ENCODE assay signal across 8 cellular contexts in genomic region chr2:65429799-65430514, GRCh38. TPM values are rescaled to one million over a fixed set of nuclear protein-coding genes. Genes with fewer than 3 reads are reported as not detected.
DNase-seq lines count a peak whose midpoint lies in the region; ATAC-seq and TF ChIP-seq lines count a peak whose summit lies in the region.

No MANE protein-coding gene starts in this region.

- H3K9me3 Mint-ChIP-seq in WTC11 = no peaks in the 10 kb centered on the region
- H3K9me3 Mint-ChIP-seq in stimulated activated naive B cell treated with anti-CD40 and anti-IgM and Interleukin-4, amounts not matched to agents 10 μg/mL and 1 μg/mL and 100 μg/mL, for 72 hours = no peaks in the 10 kb centered on the region

- H3K36me3 ChIP-seq in iPS-15b (ENCODE audit: control insufficient read depth, insufficient read depth, low read length) = no peaks in the 10 kb centered on the region

- no peak for TF ChIP-seq CTCF in WTC11 (IDR thresholded peaks at IDR 0.05)

- H3K4me3 Mint-ChIP-seq in WTC11 = peak overlapping the region; percentile 74
- H3K4me3 Mint-ChIP-seq in stimulated activated naive B cell treated with anti-CD40 and anti-IgM and Interleukin-4, amounts not matched to agents 10 μg/mL and 1 μg/mL and 100 μg/mL, for 72 hours = peak overlapping the region; percentile 94 to 100

- no peak overlapping the region for H3K27ac Mint-ChIP-seq in WTC11
- peak overlapping the region; percentile 17 for H3K27ac Mint-ChIP-seq in stimulated activated naive B cell treated with anti-CD40 and anti-IgM and Interleukin-4, amounts not matched to agents 10 μg/mL and 1 μg/mL and 100 μg/mL, for 72 hours

- peak; percentile 10 for DNase-seq in DMS53 (lab: John Stamatoyannopoulos, UW)
- DNase-seq in DMS53 treated with DMSO at 0.1 percent for 48 hours (lab: John Stamatoyannopoulos, UW; ENCODE audit: unreplicated experiment) = no peak
- DNase-seq in WTC11 (ENCODE audit: low spot score) = no peak
- DNase-seq in stimulated activated naive B cell treated with anti-CD40 and anti-IgM and Interleukin-4, amounts not matched to agents 10 μg/mL and 1 μg/mL and 100 μg/mL, for 72 hours = no peak
- no peak for DNase-seq in mesenteric fat pad (ENCODE audit: low spot score)

- H3K4me1 Mint-ChIP-seq in WTC11 = peaks cover 23% of the 10 kb centered on the region
- peaks cover 9 to 32% of the 10 kb centered on the region in 2 donors for H3K4me1 Mint-ChIP-seq in stimulated activated naive B cell treated with anti-CD40 and anti-IgM and Interleukin-4, amounts not matched to agents 10 μg/mL and 1 μg/mL and 100 μg/mL, for 72 hours

- H3K27me3 Mint-ChIP-seq in WTC11 (ENCODE audit: low read depth) = peaks cover 49% of the 10 kb centered on the region
- H3K27me3 Mint-ChIP-seq in stimulated activated naive B cell treated with anti-CD40 and anti-IgM and Interleukin-4, amounts not matched to agents 10 μg/mL and 1 μg/mL and 100 μg/mL, for 72 hours = peaks cover 4 to 5% of the 10 kb centered on the region in 2 donors

- H3K4me3 ChIP-seq in iPS-15b (ENCODE audit: low read depth, low read length) = peak overlapping the region; percentile 75

- H3K27me3 ChIP-seq in iPS-15b (ENCODE audit: control insufficient read depth, insufficient read depth, low read length) = peaks cover 6% of the 10 kb centered on the region

- ATAC-seq in WTC11 (no peak), GM19397 (IDR thresholded peaks at IDR 0.05; ENCODE audit: unreplicated experiment) (no peak), HG02840 (IDR thresholded peaks at IDR 0.05; ENCODE audit: low FRiP score, unreplicated experiment) (no peak)
- ATAC-seq in stimulated activated naive B cell treated with anti-CD40 and anti-IgM and Interleukin-4, amounts not matched to agents 10 μg/mL and 1 μg/mL and 100 μg/mL, for 72 hours (replicated peaks) = no peak

- H3K36me3 Mint-ChIP-seq in WTC11 = no peaks in the 10 kb centered on the region
- H3K36me3 Mint-ChIP-seq in stimulated activated naive B cell treated with anti-CD40 and anti-IgM and Interleukin-4, amounts not matched to agents 10 μg/mL and 1 μg/mL and 100 μg/mL, for 72 hours = peaks cover 4 to 9% of the 10 kb centered on the region in 2 donors

- no peak overlapping the region for H3K9ac ChIP-seq in iPS-15b (ENCODE audit: low read depth, low read length)

- POLR2A ChIA-PET in WTC11 (lab: Charles Lee) = no interaction called here

- H3K4me1 ChIP-seq in iPS-15b (ENCODE audit: control insufficient read depth, insufficient read depth, low read length) = peaks cover 15% of the 10 kb centered on the region

- H3K9me3 ChIP-seq in iPS-15b (ENCODE audit: control insufficient read depth, insufficient read depth, low read length) = no peaks in the 10 kb centered on the region

- CTCF ChIA-PET in WTC11 (lab: Charles Lee) = interaction anchor here (0.7 kb wide), 1 partner anchor 9 kb away, joined by 3 read pairs; no protein-coding TSS in a partner anchor

TF ChIP-seq in WTC11, 78 proteins besides CTCF, POLR2A, EP300 and RAD21:
- TF ChIP-seq TCF7 (CRISPR knock-in tag; IDR thresholded peaks at IDR 0.05; ENCODE audit: low read depth) = no peak
- TF ChIP-seq EMX1 (CRISPR knock-in tag; IDR thresholded peaks at IDR 0.05) = no peak
- TF ChIP-seq ZNF232 (CRISPR knock-in tag; IDR thresholded peaks at IDR 0.05) = no peak
- no peak for TF ChIP-seq JUN (CRISPR knock-in tag; IDR thresholded peaks at IDR 0.05)
- no peak for TF ChIP-seq SOX15 (CRISPR knock-in tag; IDR thresholded peaks at IDR 0.05)
- TF ChIP-seq, protein P1, sequence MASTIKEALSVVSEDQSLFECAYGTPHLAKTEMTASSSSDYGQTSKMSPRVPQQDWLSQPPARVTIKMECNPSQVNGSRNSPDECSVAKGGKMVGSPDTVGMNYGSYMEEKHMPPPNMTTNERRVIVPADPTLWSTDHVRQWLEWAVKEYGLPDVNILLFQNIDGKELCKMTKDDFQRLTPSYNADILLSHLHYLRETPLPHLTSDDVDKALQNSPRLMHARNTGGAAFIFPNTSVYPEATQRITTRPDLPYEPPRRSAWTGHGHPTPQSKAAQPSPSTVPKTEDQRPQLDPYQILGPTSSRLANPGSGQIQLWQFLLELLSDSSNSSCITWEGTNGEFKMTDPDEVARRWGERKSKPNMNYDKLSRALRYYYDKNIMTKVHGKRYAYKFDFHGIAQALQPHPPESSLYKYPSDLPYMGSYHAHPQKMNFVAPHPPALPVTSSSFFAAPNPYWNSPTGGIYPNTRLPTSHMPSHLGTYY (CRISPR knock-in tag; IDR thresholded peaks at IDR 0.05) = no peak
- TF ChIP-seq NFATC4 (CRISPR knock-in tag; IDR thresholded peaks at IDR 0.05) = no peak
- no peak for TF ChIP-seq GABPB1 (CRISPR knock-in tag; IDR thresholded peaks at IDR 0.05)
- TF ChIP-seq FOXK1 (CRISPR knock-in tag; IDR thresholded peaks at IDR 0.05) = no peak
- TF ChIP-seq NR2C2 (CRISPR knock-in tag; IDR thresholded peaks at IDR 0.05) = no peak
- no peak for TF ChIP-seq ARID4B (CRISPR knock-in tag; IDR thresholded peaks at IDR 0.05; ENCODE audit: borderline replicate concordance)
- TF ChIP-seq, protein P2, sequence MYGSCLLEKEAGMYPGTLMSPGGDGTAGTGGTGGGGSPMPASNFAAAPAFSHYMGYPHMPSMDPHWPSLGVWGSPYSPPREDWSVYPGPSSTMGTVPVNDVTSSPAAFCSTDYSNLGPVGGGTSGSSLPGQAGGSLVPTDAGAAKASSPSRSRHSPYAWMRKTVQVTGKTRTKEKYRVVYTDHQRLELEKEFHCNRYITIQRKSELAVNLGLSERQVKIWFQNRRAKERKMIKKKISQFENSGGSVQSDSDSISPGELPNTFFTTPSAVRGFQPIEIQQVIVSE (CRISPR knock-in tag; IDR thresholded peaks at IDR 0.05; ENCODE audit: borderline replicate concordance) = no peak
- TF ChIP-seq, protein P3, sequence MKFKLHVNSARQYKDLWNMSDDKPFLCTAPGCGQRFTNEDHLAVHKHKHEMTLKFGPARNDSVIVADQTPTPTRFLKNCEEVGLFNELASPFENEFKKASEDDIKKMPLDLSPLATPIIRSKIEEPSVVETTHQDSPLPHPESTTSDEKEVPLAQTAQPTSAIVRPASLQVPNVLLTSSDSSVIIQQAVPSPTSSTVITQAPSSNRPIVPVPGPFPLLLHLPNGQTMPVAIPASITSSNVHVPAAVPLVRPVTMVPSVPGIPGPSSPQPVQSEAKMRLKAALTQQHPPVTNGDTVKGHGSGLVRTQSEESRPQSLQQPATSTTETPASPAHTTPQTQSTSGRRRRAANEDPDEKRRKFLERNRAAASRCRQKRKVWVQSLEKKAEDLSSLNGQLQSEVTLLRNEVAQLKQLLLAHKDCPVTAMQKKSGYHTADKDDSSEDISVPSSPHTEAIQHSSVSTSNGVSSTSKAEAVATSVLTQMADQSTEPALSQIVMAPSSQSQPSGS (CRISPR knock-in tag; IDR thresholded peaks at IDR 0.05; ENCODE audit: borderline replicate concordance, low read depth) = no peak
- no peak for TF ChIP-seq ZNF671 (CRISPR knock-in tag; IDR thresholded peaks at IDR 0.05)
- TF ChIP-seq AR (CRISPR knock-in tag; IDR thresholded peaks at IDR 0.05) = no peak
- TF ChIP-seq GRHL2 (CRISPR knock-in tag; IDR thresholded peaks at IDR 0.05; ENCODE audit: insufficient replicate concordance, severe bottlenecking) = no peak

RNA-seq across cellular contexts. Expression of gene SPRED2, which starts 2.4 kb away (rescaled TPM):
- total RNA-seq in WTC11 (2021) (26.4 to 34.1 TPM (median 32.7 TPM) in 3 replicates), mesenteric fat pad (48.7 TPM)
